In the genomic region with DNA sequence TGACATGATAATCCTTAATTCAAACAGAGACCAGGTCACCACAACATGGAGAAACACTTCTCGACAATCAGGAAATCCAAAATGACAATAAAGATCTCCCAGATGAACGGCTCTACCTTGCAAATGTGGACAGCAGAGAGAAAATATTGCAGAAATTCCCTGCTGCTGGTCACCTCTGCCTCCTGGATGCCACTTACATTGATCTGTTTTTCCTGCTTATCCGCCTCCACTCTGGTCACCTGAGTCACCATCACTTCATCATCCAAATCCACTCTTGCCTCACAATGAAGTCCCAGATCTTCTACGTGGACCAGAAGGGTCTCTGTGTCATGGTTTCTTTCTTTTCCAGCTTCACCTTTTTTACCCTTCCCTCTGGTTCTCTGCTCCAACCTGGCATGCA, we compare ENCODE assay signal across 20 cellular contexts. TPM values are rescaled to one million over a fixed set of nuclear protein-coding genes. Genes with fewer than 3 reads are reported as not detected.
DNase-seq lines count a peak whose midpoint lies in the region; ATAC-seq and TF ChIP-seq lines count a peak whose summit lies in the region.
"Had no signal": no experiment of that assay in that cellular context is flagged by ENCODE, and none has a peak within 500 bp of the region (broad histone marks: within the 10 kb centered on the region; RNA-seq: fewer than 3 reads in every experiment).

No MANE protein-coding gene starts in this region.

- H4K20me1 ChIP-seq in H9 (ENCODE audit: control insufficient read depth, insufficient read depth, insufficient read length), result no peaks in the 10 kb centered on the region

- H3K27me3 Mint-ChIP-seq in CD4-positive, alpha-beta memory T cell, result no peaks in the 10 kb centered on the region
- H3K27me3 Mint-ChIP-seq in H9 (ENCODE audit: low read depth), result no peaks in the 10 kb centered on the region
- H3K27me3 Mint-ChIP-seq in activated T-helper 17 cell treated with anti-CD3 and anti-CD28 coated beads, Interleukin-2, amount 50 U/mL, for 72 hours, result no peaks in the 10 kb centered on the region

- H3K18ac ChIP-seq in H9 (ENCODE audit: insufficient read length, low read depth, low read length) (no peak overlapping the region), trophoblast cell (ENCODE audit: low read length) (no peak overlapping the region)

- no peak for ATAC-seq in activated T-helper 17 cell treated with anti-CD3 and anti-CD28 coated beads, Interleukin-2, amount 50 U/mL, for 72 hours (replicated peaks)
- no peak for ATAC-seq in HG02678 (IDR thresholded peaks at IDR 0.05; ENCODE audit: unreplicated experiment)
- ATAC-seq in HG02840 (IDR thresholded peaks at IDR 0.05; ENCODE audit: low FRiP score, unreplicated experiment), result no peak
- ATAC-seq: mucosa of descending colon, sciatic nerve had no signal

- H3T11ph ChIP-seq in H9 (ENCODE audit: low read length), result no peak overlapping the region

- H3K9me3 Mint-ChIP-seq in CD4-positive, alpha-beta memory T cell, result peaks cover 0 to 2% (median 0%) of the 10 kb centered on the region in 8 donors
- no peaks in the 10 kb centered on the region for H3K9me3 Mint-ChIP-seq in H9
- H3K9me3 Mint-ChIP-seq in activated T-helper 17 cell treated with anti-CD3 and anti-CD28 coated beads, Interleukin-2, amount 50 U/mL, for 72 hours, result no peaks in the 10 kb centered on the region

- TF ChIP-seq CTCF in H9 (conservative IDR thresholded peaks at IDR 0.05), result no peak
- TF ChIP-seq CTCF in prostate gland (IDR thresholded peaks at IDR 0.05), result no peak

- no peak overlapping the region for H2AK5ac ChIP-seq in H9 (ENCODE audit: insufficient read length, low read length)
- no peak overlapping the region for H2AK5ac ChIP-seq in trophoblast cell (ENCODE audit: low read length)

- peak overlapping the region; percentile 22 to 98 (median 92) for H3K27ac Mint-ChIP-seq in CD4-positive, alpha-beta memory T cell
- H3K27ac Mint-ChIP-seq in H9, result peak overlapping the region in 2 of 3 experiments; percentile 4 to 50; a peak in 4 of 7 replicates
- peak overlapping the region; percentile 96 for H3K27ac Mint-ChIP-seq in activated T-helper 17 cell treated with anti-CD3 and anti-CD28 coated beads, Interleukin-2, amount 50 U/mL, for 72 hours

- no peak overlapping the region for H3K9ac ChIP-seq in H9 (ENCODE audit: extremely low read depth, insufficient read length, low read length)
- no peak overlapping the region for H3K9ac ChIP-seq in trophoblast cell (ENCODE audit: low read length)

- H4K8ac ChIP-seq in H9 (replicated peaks; ENCODE audit: insufficient read length, low read depth, low read length) (no peak overlapping the region), trophoblast cell (ENCODE audit: low read depth, low read length) (no peak overlapping the region)

- CTCF ChIA-PET in CD4-positive, alpha-beta memory T cell (lab: Charles Lee; ENCODE audit: partially characterized antibody), result interaction anchor here (1.1 to 13.1 kb wide), 3 partner anchors 22 to 53 kb away, joined by 3 to 155 read pairs (median 4); partner anchors contain the start of gene TTC9

- no peak overlapping the region for H2BK15ac ChIP-seq in H9 (ENCODE audit: low read depth, low read length)

- peaks cover 60 to 92% (median 72%) of the 10 kb centered on the region in 4 donors for H3K4me1 Mint-ChIP-seq in CD4-positive, alpha-beta memory T cell
- peaks cover 58 to 76% of the 10 kb centered on the region in 2 experiments for H3K4me1 Mint-ChIP-seq in H9
- peaks cover 49% of the 10 kb centered on the region for H3K4me1 Mint-ChIP-seq in activated T-helper 17 cell treated with anti-CD3 and anti-CD28 coated beads, Interleukin-2, amount 50 U/mL, for 72 hours

- intact Hi-C loops in CD4-positive, alpha-beta memory T cell (cut with micrococcal nuclease), result no loop called here
- intact Hi-C loops in prostate gland (cut with DNase I), result no loop called here

- H3K23ac ChIP-seq in H9 (ENCODE audit: insufficient read length, low read depth, low read length), result no peak overlapping the region
- H3K23ac ChIP-seq in trophoblast cell (ENCODE audit: low read length), result no peak overlapping the region

- DNase-seq in CD4-positive, alpha-beta memory T cell, result no peak
- DNase-seq in H9 (no peak), trophoblast cell (peak; percentile 56 to 84), prostate gland (ENCODE audit: low spot score) (no peak)
- DNase-seq: activated effector memory CD4-positive, alpha-beta T cell treated with anti-CD3 and anti-CD28 coated beads, Interleukin-2, amount 50 U/mL, for 16 hours; AML-193; cortex of kidney; DMS79; NCI-H2227 treated with DMSO at 0.1 percent for 48 hours; occipital lobe; stimulated activated CD4-positive, alpha-beta T cell treated with anti-CD3 and anti-CD28 coated beads, Interleukin-2, amount 100 ng/mL, for 24 hours; WERI-Rb-1 had no signal

- H3K4me2 ChIP-seq in H9 (ENCODE audit: insufficient read depth, insufficient read length, low read length) (no peak overlapping the region), trophoblast cell (ENCODE audit: low read length) (no peak overlapping the region)

- H3K4ac ChIP-seq in H9 (ENCODE audit: low read depth, low read length), result no peak overlapping the region
- H3K4ac ChIP-seq in trophoblast cell (ENCODE audit: low read depth, low read length), result no peak overlapping the region

- no peak overlapping the region for H3K56ac ChIP-seq in H9 (ENCODE audit: insufficient read length, low read depth, low read length)

- no peaks in the 10 kb centered on the region for H3K27me3 ChIP-seq in CD4-positive, alpha-beta memory T cell (ENCODE audit: insufficient read depth, low read length)
- H3K27me3 ChIP-seq in H9 (ENCODE audit: insufficient read depth, low read length) (no peaks in the 10 kb centered on the region), trophoblast cell (ENCODE audit: insufficient read depth, low read length) (no peaks in the 10 kb centered on the region), prostate gland (replicated peaks; ENCODE audit: insufficient read depth) (no peaks in the 10 kb centered on the region)
- H3K27me3 ChIP-seq: suprapubic skin had no signal

- H3K14ac ChIP-seq in H9 (ENCODE audit: insufficient read depth, low read length) (no peak overlapping the region), trophoblast cell (ENCODE audit: low read length) (no peak overlapping the region)

- no peak overlapping the region for H3K4me3 ChIP-seq in CD4-positive, alpha-beta memory T cell (ENCODE audit: low read length in 2 of 2)
- H3K4me3 ChIP-seq in trophoblast cell (ENCODE audit: low read depth, low read length), result no peak overlapping the region
- no peak overlapping the region for H3K4me3 ChIP-seq in prostate gland
- H3K4me3 ChIP-seq: HAP-1, mucosa of descending colon, suprapubic skin had no signal

- H3K79me2 ChIP-seq in H9 (ENCODE audit: insufficient read depth, low read length) (peaks cover 18% of the 10 kb centered on the region; the same call in 1 of the 2 replicates), trophoblast cell (ENCODE audit: control insufficient read depth, insufficient read depth, low read length, poor library complexity) (no peaks in the 10 kb centered on the region)

- POLR2A ChIA-PET in CD4-positive, alpha-beta memory T cell (lab: Charles Lee; ENCODE audit: partially characterized antibody), result interaction anchor here (13.2 kb wide), 1 partner anchor 19 kb away, joined by 363 read pairs; the partner anchor contains the start of gene TTC9

- H2BK12ac ChIP-seq in H9 (ENCODE audit: insufficient read length, low read depth, low read length) (no peak overlapping the region), trophoblast cell (ENCODE audit: low read length) (no peak overlapping the region)

- no peak overlapping the region for H2BK5ac ChIP-seq in H9 (ENCODE audit: insufficient read length, low read length)
- no peak overlapping the region for H2BK5ac ChIP-seq in trophoblast cell (ENCODE audit: low read depth, low read length, poor library complexity)

- no peak overlapping the region for H2BK20ac ChIP-seq in H9 (ENCODE audit: low read depth, low read length, poor library complexity, severe bottlenecking)

- H3K79me1 ChIP-seq in H9 (ENCODE audit: insufficient read depth, low read depth, low read length, poor library complexity, severe bottlenecking) (no peaks in the 10 kb centered on the region), trophoblast cell (ENCODE audit: low read length) (peaks cover 20% of the 10 kb centered on the region)

- H3K36me3 ChIP-seq in CD4-positive, alpha-beta memory T cell (ENCODE audit: insufficient read depth, low read length), result no peaks in the 10 kb centered on the region
- H3K36me3 ChIP-seq in trophoblast cell (ENCODE audit: control insufficient read depth in 1 of 2, insufficient read depth in 2 of 2, low read length in 2 of 2) (no peaks in the 10 kb centered on the region), prostate gland (no peaks in the 10 kb centered on the region)
- H3K36me3 ChIP-seq: HAP-1, suprapubic skin had no signal

- no peak overlapping the region for H4K91ac ChIP-seq in H9 (ENCODE audit: insufficient read length, low read depth, low read length)
- H4K91ac ChIP-seq in trophoblast cell (ENCODE audit: low read depth, low read length), result no peak overlapping the region

- H3K23me2 ChIP-seq in H9 (ENCODE audit: insufficient read length, low read depth, low read length, poor library complexity, severe bottlenecking), result no peaks in the 10 kb centered on the region

- peaks cover 63% of the 10 kb centered on the region for H3K4me1 ChIP-seq in CD4-positive, alpha-beta memory T cell (ENCODE audit: insufficient read depth, low read length)
- H3K4me1 ChIP-seq in H9 (ENCODE audit: insufficient read depth, low read length) (peaks cover 28% of the 10 kb centered on the region), trophoblast cell (ENCODE audit: control insufficient read depth in 1 of 2, insufficient read depth in 2 of 2, low read length in 2 of 2) (peaks cover 10 to 21% of the 10 kb centered on the region in 2 experiments), prostate gland (replicated peaks) (peaks cover 10% of the 10 kb centered on the region)

- no peak overlapping the region for H3K27ac ChIP-seq in CD4-positive, alpha-beta memory T cell (ENCODE audit: low read depth, low read length)
- H3K27ac ChIP-seq in H9 (ENCODE audit: insufficient read length, low read depth, low read length) (no peak overlapping the region), trophoblast cell (ENCODE audit: low read depth, low read length) (no peak overlapping the region), prostate gland (no peak overlapping the region)
- H3K27ac ChIP-seq: WERI-Rb-1 had no signal

- H4K5ac ChIP-seq in H9 (ENCODE audit: insufficient read length, low read depth, low read length), result no peak overlapping the region

- no CpG with 5 or more reads among the region's 4 CpGs for WGBS in H9 (ENCODE audit: extremely low coverage, insufficient read length, low lambda C conversion rate)
- WGBS in trophoblast cell (ENCODE audit: extremely low coverage, insufficient coverage, insufficient read length), result no CpG with 5 or more reads among the region's 4 CpGs
- 75% methylated on average over 4 of the region's 4 CpGs for WGBS in prostate gland

- no peak overlapping the region for H4K12ac ChIP-seq in trophoblast cell (ENCODE audit: low read depth, low read length)

- H2AFZ ChIP-seq in H9 (ENCODE audit: low read length) (no peak overlapping the region), trophoblast cell (ENCODE audit: insufficient read depth, low read length, poor library complexity) (no peak overlapping the region)

- TF ChIP-seq POLR2A in prostate gland (IDR thresholded peaks at IDR 0.05), result no peak

- H3K36me3 Mint-ChIP-seq in CD4-positive, alpha-beta memory T cell, result peaks cover 20 to 26% of the 10 kb centered on the region in 2 donors
- peaks cover 19 to 34% (median 23%) of the 10 kb centered on the region in 3 experiments; a peak in 6 of 7 replicates for H3K36me3 Mint-ChIP-seq in H9 (ENCODE audit: insufficient read depth in 1 of 3, low read depth in 3 of 3)
- peaks cover 9% of the 10 kb centered on the region for H3K36me3 Mint-ChIP-seq in activated T-helper 17 cell treated with anti-CD3 and anti-CD28 coated beads, Interleukin-2, amount 50 U/mL, for 72 hours (ENCODE audit: low read depth)

- no peak overlapping the region for H2BK120ac ChIP-seq in H9 (ENCODE audit: low read depth, low read length, poor library complexity, severe bottlenecking)
- H2BK120ac ChIP-seq in trophoblast cell (ENCODE audit: insufficient read depth, low read length, poor library complexity), result peak overlapping the region; percentile 18

- H3K9me3 ChIP-seq in CD4-positive, alpha-beta memory T cell (ENCODE audit: control insufficient read depth in 1 of 2, low read length in 2 of 2), result no peaks in the 10 kb centered on the region
- H3K9me3 ChIP-seq in H9 (ENCODE audit: control insufficient read depth, low read depth, low read length) (no peaks in the 10 kb centered on the region), trophoblast cell (ENCODE audit: insufficient read depth, low read depth, low read length) (no peaks in the 10 kb centered on the region), prostate gland (no peaks in the 10 kb centered on the region)
- H3K9me3 ChIP-seq: HAP-1, mucosa of descending colon, suprapubic skin had no signal

- H3K4me3 Mint-ChIP-seq in CD4-positive, alpha-beta memory T cell, result peak overlapping the region in 2 of 8 donors; percentile 46 to 50
- H3K4me3 Mint-ChIP-seq in H9, result no peak overlapping the region
- no peak overlapping the region for H3K4me3 Mint-ChIP-seq in activated T-helper 17 cell treated with anti-CD3 and anti-CD28 coated beads, Interleukin-2, amount 50 U/mL, for 72 hours

RNA-seq across cellular contexts. Expression of gene TTC9, which starts 21.1 kb away (rescaled TPM):
- 10 to 100 TPM; 25.5 to 25.9 TPM for total RNA-seq in CD4-positive, alpha-beta memory T cell
- 10 to 100 TPM in 1 of 2 donors, 1 to 10 TPM in 1; 9.2 to 16.1 TPM for polyA plus RNA-seq in CD4-positive, alpha-beta memory T cell
- total RNA-seq in H9 (2021) (17.4 and 17.7 TPM in 2 replicates), prostate gland (1 to 10 TPM; 3.2 to 6.7 TPM)
- total RNA-seq in activated T-helper 17 cell treated with anti-CD3 and anti-CD28 coated beads, Interleukin-2, amount 50 U/mL, for 72 hours, result 1 to 10 TPM; 4.7 to 8.0 TPM
- polyA plus RNA-seq in trophoblast cell (2013), result 2.4 and 2.6 TPM in 2 replicates
- total RNA-seq: RPMI7951 had no signal

Comparison
In these comparisons a context has a peak if more than half of its experiments do, and no peak if none do; other contexts are left out.
1. DNase-seq: peak in trophoblast cell (2 of 2); none in CD4-positive, alpha-beta memory T cell (0 of 5), H9 (single experiment) and prostate gland (single experiment).
2. H3K27ac Mint-ChIP-seq: peak in every context shown above with its lines; median percentile 96 in activated T-helper 17 cell treated with anti-CD3 and anti-CD28 coated beads, Interleukin-2, amount 50 U/mL, for 72 hours; 92 in CD4-positive, alpha-beta memory T cell; 27 in H9.